Comparison of ENCODE assay signal across 8 cellular contexts in genomic region chr12:65306603-65307501, GRCh38. TPM values are rescaled to one million over a fixed set of nuclear protein-coding genes. Genes with fewer than 3 reads are reported as not detected.
DNase-seq lines count a peak whose midpoint lies in the region; ATAC-seq and TF ChIP-seq lines count a peak whose summit lies in the region.

No MANE protein-coding gene starts in this region.

- TF ChIP-seq POLR2A in esophagus muscularis mucosa (IDR thresholded peaks at IDR 0.05; ENCODE audit: low read depth), result no peak

- H3K9me3 Mint-ChIP-seq in activated naive CD8-positive, alpha-beta T cell treated with anti-CD3 and anti-CD28 coated beads for 36 hours, result no peaks in the 10 kb centered on the region

- 0 out of 22 replicates have a peak overlapping the region, but pooled peaks of 1 of the 11 experiments have one; percentile 26 for H3K27ac ChIP-seq in BLaER1 treated with 17β-estradiol and CSF1 and Interleukin-3, amounts not matched to agents 10 nM and 100 nM
- H3K27ac ChIP-seq in Panc1 (ENCODE audit: low read length) (peak overlapping the region; percentile 68), esophagus muscularis mucosa (replicated peaks in 1 of 4) (peak overlapping the region; percentile 1 to 55 (median 20)), neutrophil (peak overlapping the region; percentile 29)

- no peaks in the 10 kb centered on the region for H3K9me3 ChIP-seq in BLaER1 treated with 17β-estradiol and CSF1 and Interleukin-3, amounts not matched to agents 10 nM and 100 nM (replicated peaks in 1 of 11)
- no peaks in the 10 kb centered on the region for H3K9me3 ChIP-seq in Panc1 (ENCODE audit: control insufficient read depth, insufficient read depth, low read depth, low read length)
- H3K9me3 ChIP-seq in esophagus muscularis mucosa, result no peaks in the 10 kb centered on the region
- H3K9me3 ChIP-seq in neutrophil, result no peaks in the 10 kb centered on the region

- POLR2A ChIA-PET in HEK293T (lab: Yijun Ruan, JAX), result no interaction called here
- POLR2A ChIA-PET in Panc1 (lab: Charles Lee), result no interaction called here

- H3K4me1 Mint-ChIP-seq in activated naive CD8-positive, alpha-beta T cell treated with anti-CD3 and anti-CD28 coated beads for 36 hours, result no peaks in the 10 kb centered on the region

- peak; percentile 30 for DNase-seq in HEK293T (ENCODE audit: extremely low spot score)
- peak; percentile 38 for DNase-seq in Panc1 (ENCODE audit: low read depth, low spot score)
- DNase-seq in esophagus muscularis mucosa (ENCODE audit: extremely low spot score), result no peak
- no peak for DNase-seq in activated naive CD8-positive, alpha-beta T cell treated with anti-CD3 and anti-CD28 coated beads for 36 hours
- DNase-seq in inferior parietal cortex (ENCODE audit: extremely low spot score), result no peak

- BruUV-seq in Panc1 (replicated peaks; lab: Mats Ljungman, UMichigan), result no TSS peak

- peak; percentile 88 for ATAC-seq in Panc1
- ATAC-seq in GM21786 (IDR thresholded peaks at IDR 0.05; ENCODE audit: unreplicated experiment), result no peak

- H3K9ac ChIP-seq in BLaER1 treated with 17β-estradiol and CSF1 and Interleukin-3, amounts not matched to agents 10 nM and 100 nM, result no peak overlapping the region; a peak in 1 of 22 replicates

- H3K36me3 Mint-ChIP-seq in activated naive CD8-positive, alpha-beta T cell treated with anti-CD3 and anti-CD28 coated beads for 36 hours, result no peaks in the 10 kb centered on the region

- WGBS in esophagus muscularis mucosa, result 24% methylated on average over 8 of the region's 8 CpGs

- peaks cover 17 to 27% (median 20%) of the 10 kb centered on the region in 10 experiments for H3K4me1 ChIP-seq in BLaER1 treated with 17β-estradiol and CSF1 and Interleukin-3, amounts not matched to agents 10 nM and 100 nM
- H3K4me1 ChIP-seq in Panc1 (ENCODE audit: control insufficient read depth, insufficient read depth, low read length) (peaks cover 32% of the 10 kb centered on the region), esophagus muscularis mucosa (peaks cover 29 to 80% (median 76%) of the 10 kb centered on the region in 4 donors), neutrophil (ENCODE audit: control insufficient read depth in 1 of 2, insufficient read depth in 1 of 2, low read depth in 1 of 2, low read length in 1 of 2) (peaks cover 6 to 22% of the 10 kb centered on the region in 2 experiments)

- no peak overlapping the region for H3K4me3 Mint-ChIP-seq in activated naive CD8-positive, alpha-beta T cell treated with anti-CD3 and anti-CD28 coated beads for 36 hours

- CTCF ChIA-PET in HEK293T (lab: Yijun Ruan, JAX) (interaction anchor here (0.6 kb wide), 1 partner anchor 204 kb away, joined by 3 read pairs; no protein-coding TSS in a partner anchor), Panc1 (lab: Charles Lee) (interaction anchor here (1.2 kb wide), 1 partner anchor 798 kb away, joined by 4 read pairs; no protein-coding TSS in a partner anchor)

- in situ Hi-C loops in Panc1 (cut with HindIII; ENCODE audit: low pct_unique_long_range_greater_than_20kb, low sequenced_read_pairs), result no loop called here

- H3K27me3 Mint-ChIP-seq in activated naive CD8-positive, alpha-beta T cell treated with anti-CD3 and anti-CD28 coated beads for 36 hours, result peaks cover 7% of the 10 kb centered on the region

- no peaks in the 10 kb centered on the region for H3K36me3 ChIP-seq in BLaER1 treated with 17β-estradiol and CSF1 and Interleukin-3, amounts not matched to agents 10 nM and 100 nM
- H3K36me3 ChIP-seq in Panc1 (ENCODE audit: control insufficient read depth, insufficient read depth, low read length) (no peaks in the 10 kb centered on the region; the same call in 1 of the 2 replicates), esophagus muscularis mucosa (peaks cover 0 to 8% (median 0%) of the 10 kb centered on the region in 4 donors), neutrophil (no peaks in the 10 kb centered on the region)

- H3K27ac Mint-ChIP-seq in activated naive CD8-positive, alpha-beta T cell treated with anti-CD3 and anti-CD28 coated beads for 36 hours, result no peak overlapping the region

- H4K20me1 ChIP-seq in BLaER1 treated with 17β-estradiol and CSF1 and Interleukin-3, amounts not matched to agents 10 nM and 100 nM, result no peaks in the 10 kb centered on the region

- H3K4me2 ChIP-seq in BLaER1 treated with 17β-estradiol and CSF1 and Interleukin-3, amounts not matched to agents 10 nM and 100 nM, result peak overlapping the region; percentile 0 to 74 (median 42); a peak in 20 of 22 replicates

- intact Hi-C loops in Panc1 (cut with micrococcal nuclease; ENCODE audit: unreplicated experiment), result loop anchor here (5.0 to 10.0 kb wide), 3 partner anchors 575 to 800 kb away; no protein-coding TSS in a partner anchor
- intact Hi-C loops in esophagus muscularis mucosa (cut with DNase I), result no loop called here

- H3K4me3 ChIP-seq in BLaER1 treated with 17β-estradiol and CSF1 and Interleukin-3, amounts not matched to agents 10 nM and 100 nM, result no peak overlapping the region
- H3K4me3 ChIP-seq in Panc1 (ENCODE audit: low read depth in 2 of 2, low read length in 2 of 2), result 0 out of 4 replicates have a peak overlapping the region, but pooled peaks of 1 of the 2 experiments have one; percentile 1
- no peak overlapping the region for H3K4me3 ChIP-seq in esophagus muscularis mucosa
- no peak overlapping the region for H3K4me3 ChIP-seq in neutrophil (ENCODE audit: low read depth in 1 of 2, low read length in 1 of 2)

- H3K27me3 ChIP-seq in BLaER1 treated with 17β-estradiol and CSF1 and Interleukin-3, amounts not matched to agents 10 nM and 100 nM, result no peaks in the 10 kb centered on the region
- no peaks in the 10 kb centered on the region for H3K27me3 ChIP-seq in Panc1 (ENCODE audit: control insufficient read depth, insufficient read depth, low read length)
- H3K27me3 ChIP-seq in esophagus muscularis mucosa, result no peaks in the 10 kb centered on the region
- H3K27me3 ChIP-seq in neutrophil, result no peaks in the 10 kb centered on the region

- TF ChIP-seq CTCF in Panc1 (IDR thresholded peaks at IDR 0.05), result peak; percentile 84
- TF ChIP-seq CTCF in esophagus muscularis mucosa (IDR thresholded peaks at IDR 0.05), result peak; percentile 14 to 60 (median 49)
- no peak for TF ChIP-seq CTCF in neutrophil (IDR thresholded peaks at IDR 0.05)

- no peak for TF ChIP-seq EP300 in esophagus muscularis mucosa (IDR thresholded peaks at IDR 0.05)

TF ChIP-seq in HEK293T, 16 proteins besides CTCF, POLR2A, EP300 and RAD21:
- TF ChIP-seq PKNOX1 (IDR thresholded peaks at IDR 0.05) (peak; percentile 52; the same call in 1 of the 2 replicates), FOXK2 (IDR thresholded peaks at IDR 0.05) (no peak), ELF4 (IDR thresholded peaks at IDR 0.05) (no peak), NFRKB (IDR thresholded peaks at IDR 0.05) (no peak), BHLHE40 (IDR thresholded peaks at IDR 0.05; ENCODE audit: borderline replicate concordance) (no peak), LEF1 (IDR thresholded peaks at IDR 0.05; ENCODE audit: borderline replicate concordance) (0 out of 2 replicates have a peak, but pooled peaks have one; percentile 41), FOXM1 (IDR thresholded peaks at IDR 0.05; ENCODE audit: borderline replicate concordance) (no peak)

RNA-seq across cellular contexts. Expression of gene MSRB3, which starts 28.4 kb away (rescaled TPM):
- total RNA-seq in Panc1 (2021; ENCODE audit: unreplicated experiment), result 89.7 TPM
- polyA plus RNA-seq in Panc1 (2012; ENCODE audit: insufficient read length), result 49.1 TPM
- total RNA-seq in esophagus muscularis mucosa, result 100 to 1,000 TPM; 213 to 325 (median 288) TPM
- not detected for total RNA-seq in activated naive CD8-positive, alpha-beta T cell treated with anti-CD3 and anti-CD28 coated beads for 36 hours

Comparison
In these comparisons a context has a peak if more than half of its experiments do, and no peak if none do; other contexts are left out.
1. DNase-seq: peak in HEK293T (single experiment) and Panc1 (single experiment); none in esophagus muscularis mucosa (single experiment), activated naive CD8-positive, alpha-beta T cell treated with anti-CD3 and anti-CD28 coated beads for 36 hours (single experiment) and inferior parietal cortex (single experiment).
2. RNA of gene MSRB3, which starts 28.4 kb away (total RNA-seq): 213 to 325 TPM in esophagus muscularis mucosa and 89.7 TPM in Panc1 (single experiment); not detected in activated naive CD8-positive, alpha-beta T cell treated with anti-CD3 and anti-CD28 coated beads for 36 hours; every median in the first group is over 10 times any median in the second.